12 cellular contexts compared by ENCODE assay signal in genomic region chr17:7130626-7131467, GRCh38. TPM values are rescaled to one million over a fixed set of nuclear protein-coding genes. Genes with fewer than 3 reads are reported as not detected.
A peak's percentile ranks its signal among the peaks of the same experiment; 100 is the strongest.
DNase-seq lines count a peak whose midpoint lies in the region; ATAC-seq and TF ChIP-seq lines count a peak whose summit lies in the region.
"Had no signal": no experiment of that assay in that cellular context is flagged by ENCODE, and none has a peak within 500 bp of the region (broad histone marks: within the 10 kb centered on the region; RNA-seq: fewer than 3 reads in every experiment).

No MANE protein-coding gene starts in this region.

- no peak for TF ChIP-seq CTCF in OCI-LY3 (IDR thresholded peaks at IDR 0.05; ENCODE audit: low read depth, low read length)
- TF ChIP-seq CTCF in hepatocyte (IDR thresholded peaks at IDR 0.05; ENCODE audit: poor library complexity), result no peak

- no peaks in the 10 kb centered on the region for H3K36me3 ChIP-seq in OCI-LY3 (replicated peaks; ENCODE audit: low read depth, low read length)
- H3K36me3 ChIP-seq in hepatocyte (replicated peaks; ENCODE audit: insufficient read depth, low read depth), result no peaks in the 10 kb centered on the region
- H3K36me3 ChIP-seq: tibial nerve had no signal

- H3K4me1 ChIP-seq in OCI-LY3 (ENCODE audit: low read length) (peaks cover 38% of the 10 kb centered on the region), hepatocyte (ENCODE audit: insufficient read depth) (peaks cover 6% of the 10 kb centered on the region)

- no peaks in the 10 kb centered on the region for H4K20me1 ChIP-seq in OCI-LY3 (ENCODE audit: insufficient read depth, low read length)
- no peaks in the 10 kb centered on the region for H4K20me1 ChIP-seq in hepatocyte (ENCODE audit: insufficient read depth, poor library complexity, severe bottlenecking)

- no peaks in the 10 kb centered on the region for H3K79me2 ChIP-seq in OCI-LY3 (ENCODE audit: low read length)
- H3K79me2 ChIP-seq in hepatocyte, result no peaks in the 10 kb centered on the region

- H3K9me3 ChIP-seq in OCI-LY3 (ENCODE audit: insufficient read depth, low read length) (no peaks in the 10 kb centered on the region), hepatocyte (ENCODE audit: low read depth) (no peaks in the 10 kb centered on the region)
- H3K9me3 ChIP-seq: tibial nerve had no signal

- H3K4me2 ChIP-seq in OCI-LY3 (ENCODE audit: low read length) (peak overlapping the region; percentile 57), hepatocyte (no peak overlapping the region)

- no peak overlapping the region for H2AFZ ChIP-seq in OCI-LY3 (ENCODE audit: low read depth, low read length)
- H2AFZ ChIP-seq in hepatocyte, result peak overlapping the region; percentile 17

- no peaks in the 10 kb centered on the region for H3K9me2 ChIP-seq in hepatocyte (replicated peaks; ENCODE audit: insufficient read depth)

- H3K27ac ChIP-seq in OCI-LY3 (ENCODE audit: low read length), result peak overlapping the region; percentile 40
- peak overlapping the region; percentile 4 for H3K27ac ChIP-seq in hepatocyte
- peak overlapping the region in 16 of 21 experiments; percentile 3 to 79 (median 46) for H3K27ac ChIP-seq in skin epidermis

- 57% methylated on average over 9 of the region's 12 CpGs for WGBS in hepatocyte (ENCODE audit: low lambda C conversion rate, missing lambda C conversion rate)

- DNase-seq in NCI-H345 (lab: John Stamatoyannopoulos, UW), result peak; percentile 19
- no peak for DNase-seq in NCI-H345 treated with DMSO at 0.1 percent for 48 hours (lab: John Stamatoyannopoulos, UW; ENCODE audit: unreplicated experiment)
- no peak for DNase-seq in hepatocyte (ENCODE audit: low spot score)
- DNase-seq in NCI-H524 (lab: John Stamatoyannopoulos, UW), result no peak
- DNase-seq in cerebellar cortex (ENCODE audit: low spot score), result no peak
- DNase-seq: activated CD8-positive, alpha-beta memory T cell treated with anti-CD3 and anti-CD28 coated beads, Interleukin-2, amount 50 U/mL, for 48 hours; foreskin melanocyte; stimulated activated CD4-positive, alpha-beta T cell treated with anti-CD3 and anti-CD28 coated beads, Interleukin-4, amount 100 ng/mL, for 24 hours had no signal

- H3K9ac ChIP-seq in OCI-LY3 (ENCODE audit: low read length), result peak overlapping the region; percentile 11; the same call in 1 of the 2 replicates

- ATAC-seq in GM19328 (IDR thresholded peaks at IDR 0.05; ENCODE audit: unreplicated experiment), result no peak

- H3K4me3 ChIP-seq in OCI-LY3 (ENCODE audit: low read length) (no peak overlapping the region), hepatocyte (no peak overlapping the region), skin epidermis (peak overlapping the region in 2 of 7 experiments; percentile 5 to 17)

- H3K27me3 ChIP-seq in OCI-LY3 (ENCODE audit: low read depth, low read length) (no peaks in the 10 kb centered on the region), hepatocyte (no peaks in the 10 kb centered on the region)

RNA-seq across cellular contexts. Expression of gene ASGR2, which starts 16.2 kb away (rescaled TPM):
- total RNA-seq in hepatocyte, result 53.5 and 65.5 TPM in 2 replicates
- polyA plus RNA-seq in hepatocyte, result 68.2 and 90.6 TPM in 2 replicates

RNA-seq across cellular contexts. Expression of gene ASGR1, which starts 48.3 kb away (rescaled TPM):
- 59.6 and 74.0 TPM in 2 replicates for total RNA-seq in hepatocyte
- 113 and 140 TPM in 2 replicates for polyA plus RNA-seq in hepatocyte

RNA-seq across cellular contexts. Expression of gene CLEC10A, which starts 50.8 kb away (rescaled TPM):
- total RNA-seq in hepatocyte, result 0.24 and 0.37 TPM in 2 replicates
- polyA plus RNA-seq in hepatocyte, result 0.17 and 0.21 TPM in 2 replicates
